In genomic region chr3:186571644-186572013, GRCh38 we compare ENCODE assay signal across 9 cellular contexts. TPM values are rescaled to one million over a fixed set of nuclear protein-coding genes. Genes with fewer than 3 reads are reported as not detected.
DNase-seq lines count a peak whose midpoint lies in the region; ATAC-seq and TF ChIP-seq lines count a peak whose summit lies in the region.
"Had no signal": no experiment of that assay in that cellular context is flagged by ENCODE, and none has a peak within 500 bp of the region (broad histone marks: within the 10 kb centered on the region; RNA-seq: fewer than 3 reads in every experiment).

No MANE protein-coding gene starts in this region.

- no peak for TF ChIP-seq RAD21 in liver (IDR thresholded peaks at IDR 0.05)

- peak overlapping the region; percentile 89 for H3K4me3 Mint-ChIP-seq in activated T-helper 2 cell treated with anti-CD3 and anti-CD28 coated beads, Interferon-gamma antibody, Interleukin-2, Interleukin-4, amounts not matched to agents 10 μg/mL and 5 μg/mL and 100 μg/mL, durations not matched to agents 14 hours and 24 hours and 36 hours (ENCODE audit: low read depth)

- H3K27ac ChIP-seq in heart left ventricle: no peak overlapping the region
- no peak overlapping the region for H3K27ac ChIP-seq in liver (ENCODE audit: low read depth in 1 of 2, low read length in 2 of 2)
- H3K27ac ChIP-seq in upper lobe of left lung: no peak overlapping the region

- peak overlapping the region; percentile 17 to 87 for H3K9ac ChIP-seq in liver (ENCODE audit: low read depth in 1 of 2, low read length in 2 of 2)

- H3K9me3 Mint-ChIP-seq in activated T-helper 2 cell treated with anti-CD3 and anti-CD28 coated beads, Interferon-gamma antibody, Interleukin-2, Interleukin-4, amounts not matched to agents 10 μg/mL and 5 μg/mL and 100 μg/mL, durations not matched to agents 14 hours and 24 hours and 36 hours: no peaks in the 10 kb centered on the region

- H3K9me3 ChIP-seq in heart left ventricle (no peaks in the 10 kb centered on the region), liver (ENCODE audit: control insufficient read depth in 4 of 4, low read length in 3 of 4) (no peaks in the 10 kb centered on the region), upper lobe of left lung (no peaks in the 10 kb centered on the region)

- WGBS in heart left ventricle, 4 donors: 81 to 89% (median 84%) methylated on average over 2 of the region's 2 CpGs
- WGBS in liver: 66% methylated on average over 2 of the region's 2 CpGs
- WGBS in upper lobe of left lung, 2 donors: 51 to 59% methylated on average over 2 of the region's 2 CpGs

- DNase-seq in heart left ventricle (no peak), Right ventricle myocardium superior (no peak), upper lobe of left lung (no peak), NCI-H82 treated with DMSO at 0.1 percent for 48 hours (lab: John Stamatoyannopoulos, UW; ENCODE audit: unreplicated experiment) (no peak), DMS53 (lab: John Stamatoyannopoulos, UW) (no peak)
- no peak for DNase-seq in activated T-helper 2 cell treated with anti-CD3 and anti-CD28 coated beads, Interferon-gamma antibody, Interleukin-2, Interleukin-4, amounts not matched to agents 10 μg/mL and 5 μg/mL and 100 μg/mL, durations not matched to agents 14 hours and 24 hours and 36 hours (ENCODE audit: low spot score)
- DNase-seq: activated effector memory CD4-positive, alpha-beta T cell treated with Interleukin-2 at 50 U/mL for 16 hours had no signal

- H3K4me3 ChIP-seq in heart left ventricle: peak overlapping the region in 10 of 12 donors; percentile 71 to 99 (median 91)
- H3K4me3 ChIP-seq in liver (ENCODE audit: low read depth in 1 of 3, low read length in 3 of 3): peak overlapping the region; percentile 77 to 97 (median 97)
- peak overlapping the region in 3 of 4 donors; percentile 75 to 93 (median 92) for H3K4me3 ChIP-seq in upper lobe of left lung

- H3K27ac Mint-ChIP-seq in activated T-helper 2 cell treated with anti-CD3 and anti-CD28 coated beads, Interferon-gamma antibody, Interleukin-2, Interleukin-4, amounts not matched to agents 10 μg/mL and 5 μg/mL and 100 μg/mL, durations not matched to agents 14 hours and 24 hours and 36 hours: peak overlapping the region; percentile 98

- H3K4me1 ChIP-seq in heart left ventricle: peaks cover 5 to 34% (median 25%) of the 10 kb centered on the region in 12 donors
- H3K4me1 ChIP-seq in liver (ENCODE audit: control insufficient read depth in 4 of 4, insufficient read depth in 4 of 4, low read length in 3 of 4): peaks cover 0 to 32% (median 25%) of the 10 kb centered on the region in 4 donors
- peaks cover 19 to 40% (median 26%) of the 10 kb centered on the region in 4 donors for H3K4me1 ChIP-seq in upper lobe of left lung

- ATAC-seq in heart left ventricle (no peak), Right ventricle myocardium superior (ENCODE audit: poor library complexity) (no peak), upper lobe of left lung (ENCODE audit: low FRiP score in 2 of 2) (no peak), HG03457 (IDR thresholded peaks at IDR 0.05; ENCODE audit: unreplicated experiment) (no peak)

- H3K36me3 ChIP-seq in heart left ventricle: peaks cover 0 to 48% (median 44%) of the 10 kb centered on the region in 9 donors
- H3K36me3 ChIP-seq in liver (ENCODE audit: control insufficient read depth in 4 of 4, insufficient read depth in 3 of 4, low read depth in 1 of 4, low read length in 3 of 4): peaks cover 2 to 29% (median 21%) of the 10 kb centered on the region in 4 donors
- H3K36me3 ChIP-seq in upper lobe of left lung: peaks cover 3 to 42% (median 9%) of the 10 kb centered on the region in 4 donors

- no peaks in the 10 kb centered on the region for H3K27me3 Mint-ChIP-seq in activated T-helper 2 cell treated with anti-CD3 and anti-CD28 coated beads, Interferon-gamma antibody, Interleukin-2, Interleukin-4, amounts not matched to agents 10 μg/mL and 5 μg/mL and 100 μg/mL, durations not matched to agents 14 hours and 24 hours and 36 hours (ENCODE audit: low read depth)

- TF ChIP-seq EP300 in upper lobe of left lung (IDR thresholded peaks at IDR 0.05): no peak

- TF ChIP-seq POLR2A in heart left ventricle (IDR thresholded peaks at IDR 0.05) (no peak), upper lobe of left lung (IDR thresholded peaks at IDR 0.05) (no peak)

- H3K27me3 ChIP-seq in heart left ventricle (no peaks in the 10 kb centered on the region), liver (ENCODE audit: control insufficient read depth in 4 of 4, insufficient read depth in 4 of 4, low read length in 3 of 4) (no peaks in the 10 kb centered on the region), upper lobe of left lung (no peaks in the 10 kb centered on the region)

- intact Hi-C loops in heart left ventricle (cut with DNase I) (loop anchor here in 1 of 10 donors (2.0 kb wide), 1 partner anchor 211 kb away; the partner anchor contains the start of gene EIF4A2), Right ventricle myocardium superior (cut with DNase I) (no loop called here)
- intact Hi-C loops in activated T-helper 2 cell treated with anti-CD3 and anti-CD28 coated beads, Interferon-gamma antibody, Interleukin-2, Interleukin-4, amounts not matched to agents 10 μg/mL and 5 μg/mL and 100 μg/mL, durations not matched to agents 14 hours and 24 hours and 36 hours (cut with micrococcal nuclease): loop anchor here (2.0 to 5.0 kb wide), 3 partner anchors 37 to 256 kb away; partner anchors contain the start of gene EIF4A2

- TF ChIP-seq CTCF in heart left ventricle (IDR thresholded peaks at IDR 0.05) (no peak), liver (IDR thresholded peaks at IDR 0.05; ENCODE audit: low read depth, low read length, missing input control) (no peak), upper lobe of left lung (IDR thresholded peaks at IDR 0.05) (no peak)

- H3K4me1 Mint-ChIP-seq in activated T-helper 2 cell treated with anti-CD3 and anti-CD28 coated beads, Interferon-gamma antibody, Interleukin-2, Interleukin-4, amounts not matched to agents 10 μg/mL and 5 μg/mL and 100 μg/mL, durations not matched to agents 14 hours and 24 hours and 36 hours (ENCODE audit: low read depth): peaks cover 34% of the 10 kb centered on the region

- peaks cover 47% of the 10 kb centered on the region for H3K36me3 Mint-ChIP-seq in activated T-helper 2 cell treated with anti-CD3 and anti-CD28 coated beads, Interferon-gamma antibody, Interleukin-2, Interleukin-4, amounts not matched to agents 10 μg/mL and 5 μg/mL and 100 μg/mL, durations not matched to agents 14 hours and 24 hours and 36 hours (ENCODE audit: low read depth)

TF ChIP-seq in liver, 16 proteins besides CTCF, POLR2A, EP300 and RAD21 (continues in another document):
- TF ChIP-seq YY1 (IDR thresholded peaks at IDR 0.05): no peak
- TF ChIP-seq, protein P1, sequence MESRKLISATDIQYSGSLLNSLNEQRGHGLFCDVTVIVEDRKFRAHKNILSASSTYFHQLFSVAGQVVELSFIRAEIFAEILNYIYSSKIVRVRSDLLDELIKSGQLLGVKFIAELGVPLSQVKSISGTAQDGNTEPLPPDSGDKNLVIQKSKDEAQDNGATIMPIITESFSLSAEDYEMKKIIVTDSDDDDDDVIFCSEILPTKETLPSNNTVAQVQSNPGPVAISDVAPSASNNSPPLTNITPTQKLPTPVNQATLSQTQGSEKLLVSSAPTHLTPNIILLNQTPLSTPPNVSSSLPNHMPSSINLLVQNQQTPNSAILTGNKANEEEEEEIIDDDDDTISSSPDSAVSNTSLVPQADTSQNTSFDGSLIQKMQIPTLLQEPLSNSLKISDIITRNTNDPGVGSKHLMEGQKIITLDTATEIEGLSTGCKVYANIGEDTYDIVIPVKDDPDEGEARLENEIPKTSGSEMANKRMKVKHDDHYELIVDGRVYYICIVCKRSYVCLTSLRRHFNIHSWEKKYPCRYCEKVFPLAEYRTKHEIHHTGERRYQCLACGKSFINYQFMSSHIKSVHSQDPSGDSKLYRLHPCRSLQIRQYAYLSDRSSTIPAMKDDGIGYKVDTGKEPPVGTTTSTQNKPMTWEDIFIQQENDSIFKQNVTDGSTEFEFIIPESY (IDR thresholded peaks at IDR 0.05): no peak
- TF ChIP-seq NR2F2 (IDR thresholded peaks at IDR 0.05): no peak
- TF ChIP-seq HNF4A (conservative IDR thresholded peaks at IDR 0.05): no peak
- no peak for TF ChIP-seq FOXA1 (IDR thresholded peaks at IDR 0.05)

RNA-seq across cellular contexts. Expression of gene DNAJB11, which starts 1.1 kb away (rescaled TPM):
- total RNA-seq in heart left ventricle: 10 to 100 TPM; 17.3 to 37.7 (median 25.2) TPM
- polyA plus RNA-seq in heart left ventricle: 100 to 1,000 TPM in 1 of 2 donors, 10 to 100 TPM in 1; 33.7 to 151 TPM
- total RNA-seq in Right ventricle myocardium superior: 19.7 TPM
- total RNA-seq in activated T-helper 2 cell treated with anti-CD3 and anti-CD28 coated beads, Interferon-gamma antibody, Interleukin-2, Interleukin-4, amounts not matched to agents 10 μg/mL and 5 μg/mL and 100 μg/mL, durations not matched to agents 14 hours and 24 hours and 36 hours: 66.3 and 72.8 TPM in 2 replicates
- total RNA-seq in liver: 100 to 1,000 TPM in 1 of 2 donors, 10 to 100 TPM in 1; 30.2 to 101 TPM
- 10 to 100 TPM; 44.7 to 67.3 TPM for polyA plus RNA-seq in liver
- 10 to 100 TPM; 10.5 to 52.7 (median 38.9) TPM for total RNA-seq in upper lobe of left lung

RNA-seq across cellular contexts. Expression of gene TBCCD1, which starts 4.5 kb away (rescaled TPM):
- total RNA-seq in heart left ventricle (1 to 10 TPM; 6.2 to 9.8 (median 7.6) TPM), Right ventricle myocardium superior (6.2 TPM), liver (10 to 100 TPM; 15.5 to 16.2 TPM), upper lobe of left lung (10 to 100 TPM in 5 of 6 donors, 1 to 10 TPM in 1; 8.3 to 20.4 (median 11.0) TPM)
- polyA plus RNA-seq in heart left ventricle (10 to 100 TPM in 1 of 2 donors, 1 to 10 TPM in 1; 2.9 to 10.3 TPM), liver (1 to 10 TPM; 4.9 to 5.6 TPM)
- total RNA-seq in activated T-helper 2 cell treated with anti-CD3 and anti-CD28 coated beads, Interferon-gamma antibody, Interleukin-2, Interleukin-4, amounts not matched to agents 10 μg/mL and 5 μg/mL and 100 μg/mL, durations not matched to agents 14 hours and 24 hours and 36 hours: 17.5 and 17.7 TPM in 2 replicates

RNA-seq across cellular contexts. Expression of gene CRYGS, which starts 27.4 kb away (rescaled TPM):
- 1 to 10 TPM in 2 of 9 donors, under 1 TPM in 6, not detected in 1; 0.18 to 1.6 (median 0.76) TPM for total RNA-seq in heart left ventricle
- polyA plus RNA-seq in heart left ventricle: 1 to 10 TPM in 1 of 2 donors, under 1 TPM in 1; 0.32 to 2.7 TPM
- total RNA-seq in Right ventricle myocardium superior: 1.1 TPM
- 3.8 and 5.6 TPM in 2 replicates for total RNA-seq in activated T-helper 2 cell treated with anti-CD3 and anti-CD28 coated beads, Interferon-gamma antibody, Interleukin-2, Interleukin-4, amounts not matched to agents 10 μg/mL and 5 μg/mL and 100 μg/mL, durations not matched to agents 14 hours and 24 hours and 36 hours
- 1 to 10 TPM; 1.2 to 3.6 TPM for total RNA-seq in liver
- polyA plus RNA-seq in liver: 1 to 10 TPM in 1 of 2 donors, under 1 TPM in 1; 0.53 to 1.2 TPM
- total RNA-seq in upper lobe of left lung: 1 to 10 TPM; 2.7 to 9.4 (median 3.2) TPM

RNA-seq across cellular contexts. Expression of gene AHSG, which starts 41.2 kb away (rescaled TPM):
- not detected for total RNA-seq in heart left ventricle
- polyA plus RNA-seq in heart left ventricle: under 1 TPM in 1 of 2 donors, not detected in 1; 0.06 TPM
- not detected for total RNA-seq in Right ventricle myocardium superior
- total RNA-seq in activated T-helper 2 cell treated with anti-CD3 and anti-CD28 coated beads, Interferon-gamma antibody, Interleukin-2, Interleukin-4, amounts not matched to agents 10 μg/mL and 5 μg/mL and 100 μg/mL, durations not matched to agents 14 hours and 24 hours and 36 hours: not detected in 2 replicates
- 1,000 to 10,000 TPM in 1 of 2 donors, 100 to 1,000 TPM in 1; 965 to 4,470 TPM for total RNA-seq in liver
- 1,000 to 10,000 TPM; 1,784 to 2,316 TPM for polyA plus RNA-seq in liver
- total RNA-seq in upper lobe of left lung: 1 to 10 TPM in 2 of 6 donors, not detected in 4; 1.1 to 1.5 TPM
